ENCODE assay signal across 24 cellular contexts in the genomic region with DNA sequence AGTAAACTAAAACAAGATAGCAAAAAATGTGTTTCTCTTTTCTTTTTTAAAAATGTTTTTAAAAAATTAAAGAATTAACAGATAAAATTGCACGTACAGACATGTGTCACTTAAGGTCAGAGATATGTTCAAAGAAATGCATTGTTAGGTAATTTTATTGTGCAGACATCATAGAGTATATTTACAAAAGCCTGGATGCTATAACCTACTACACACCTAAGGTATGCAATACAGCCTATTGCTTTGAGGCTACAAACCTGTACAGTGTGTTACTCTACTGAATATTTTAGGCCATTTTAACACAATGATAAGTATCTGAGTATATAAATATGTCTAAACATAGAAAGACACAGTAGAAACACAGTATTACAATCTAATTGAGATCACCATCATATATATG.
A peak's percentile ranks its signal among the peaks of the same experiment; 100 is the strongest.
DNase-seq lines count a peak whose midpoint lies in the region; ATAC-seq and FAIRE-seq lines count a peak whose summit lies in the region.
"Had no signal": no experiment of that assay in that cellular context is flagged by ENCODE, and none has a peak within 500 bp of the region (broad histone marks: within the 10 kb centered on the region; RNA-seq: fewer than 3 reads in every experiment).

No MANE protein-coding gene starts in this region.

- peak; percentile 6 for FAIRE-seq in frontal cortex (lab: Jason Lieb, UNC)
- FAIRE-seq: A204.1, GM12878, GM12892, GM18507 had no signal

- intact Hi-C loops in left colon (cut with DNase I, micrococcal nuclease) = no loop called here

- DNase-seq in frontal cortex (ENCODE audit: low spot score in 2 of 2) = no peak
- DNase-seq in left colon = no peak
- DNase-seq: 8988T; ACHN; BE2C; C1 segment of cervical spinal cord; CD4-positive, alpha-beta memory T cell; CD4-positive, CD25-positive, alpha-beta regulatory T cell; CD8-positive, alpha-beta memory T cell; COR-L47; DMS 273 treated with DMSO at 0.1 percent for 48 hours; DMS153; DMS53; DMS79; DND-41; EL; GDM1 had no signal

- ATAC-seq in left colon (peak; percentile 77), HG03196 (IDR thresholded peaks at IDR 0.05; ENCODE audit: unreplicated experiment) (no peak), HG02571 (IDR thresholded peaks at IDR 0.05; ENCODE audit: unreplicated experiment) (no peak), HG03565 (IDR thresholded peaks at IDR 0.05; ENCODE audit: unreplicated experiment) (no peak)
- ATAC-seq: GM12878 had no signal
